ENCODE assay signal across 18 cellular contexts in genomic region chr17:17172990-17173389, GRCh38. TPM values are rescaled to one million over a fixed set of nuclear protein-coding genes. Genes with fewer than 3 reads are reported as not detected.
DNase-seq lines count a peak whose midpoint lies in the region; ATAC-seq lines count a peak whose summit lies in the region.
"Had no signal": no experiment of that assay in that cellular context is flagged by ENCODE, and none has a peak within 500 bp of the region (broad histone marks: within the 10 kb centered on the region; RNA-seq: fewer than 3 reads in every experiment).

No MANE protein-coding gene starts in this region.

- no peaks in the 10 kb centered on the region for H3K9me3 ChIP-seq in BLaER1 treated with 17β-estradiol and CSF1 and Interleukin-3, amounts not matched to agents 10 nM and 100 nM (replicated peaks in 1 of 11)
- H3K9me3 ChIP-seq: body of pancreas, colonic mucosa, HAP-1, prostate gland had no signal

- peak overlapping the region in 6 of 11 experiments; percentile 37 to 62 (median 52); a peak in 12 of 22 replicates for H3K27ac ChIP-seq in BLaER1 treated with 17β-estradiol and CSF1 and Interleukin-3, amounts not matched to agents 10 nM and 100 nM
- H3K27ac ChIP-seq: colonic mucosa, prostate gland had no signal

- H3K4me2 ChIP-seq in BLaER1 treated with 17β-estradiol and CSF1 and Interleukin-3, amounts not matched to agents 10 nM and 100 nM: peak overlapping the region; percentile 50 to 98 (median 95)

- POLR2A ChIA-PET in activated CD4-positive, alpha-beta T cell treated with anti-CD3 and anti-CD28 coated beads, Interleukin-2, amount 10 ng/mL, durations not matched to agents 7 days and 5 days (lab: Charles Lee): no interaction called here
- POLR2A ChIA-PET in naive thymus-derived CD8-positive, alpha-beta T cell (lab: Charles Lee): interaction anchor here (1.0 to 2.5 kb wide), 2 partner anchors 9 to 28 kb away, joined by 3 to 18 read pairs; no protein-coding TSS in a partner anchor

- peaks cover 0 to 93% (median 51%) of the 10 kb centered on the region in 11 experiments; a peak in 17 of 22 replicates for H4K20me1 ChIP-seq in BLaER1 treated with 17β-estradiol and CSF1 and Interleukin-3, amounts not matched to agents 10 nM and 100 nM

- H3K4me3 Mint-ChIP-seq in activated CD4-positive, alpha-beta T cell treated with anti-CD3 and anti-CD28 coated beads, Interleukin-2, amount 10 ng/mL, durations not matched to agents 7 days and 5 days: no peak overlapping the region
- no peak overlapping the region for H3K4me3 Mint-ChIP-seq in T-helper 2 cell treated with Interferon-gamma antibody and Interleukin-4, amounts not matched to agents 5 μg/mL and 100 μg/mL, for 36 hours
- H3K4me3 Mint-ChIP-seq in naive thymus-derived CD8-positive, alpha-beta T cell: peak overlapping the region in 4 of 10 donors; percentile 26 to 45 (median 34)
- H3K4me3 Mint-ChIP-seq: activated naive CD8-positive, alpha-beta T cell; mesothelial cell of epicardium had no signal

- DNase-seq in activated CD4-positive, alpha-beta T cell treated with anti-CD3 and anti-CD28 coated beads, Interleukin-2, amount 10 ng/mL, durations not matched to agents 7 days and 5 days: no peak
- DNase-seq in activated CD4-positive, alpha-beta T cell treated with anti-CD3 and anti-CD28 coated beads for 1 hour: no peak
- DNase-seq in T-helper 2 cell treated with Interferon-gamma antibody and Interleukin-4, amounts not matched to agents 5 μg/mL and 100 μg/mL, for 36 hours (ENCODE audit: low spot score): no peak
- no peak for DNase-seq in naive thymus-derived CD8-positive, alpha-beta T cell
- DNase-seq in DMS114 treated with DMSO at 0.1 percent for 48 hours (lab: John Stamatoyannopoulos, UW; ENCODE audit: unreplicated experiment) (no peak), H4 (ENCODE audit: low spot score) (no peak)
- DNase-seq: activated CD4-positive, alpha-beta T cell treated with anti-CD3 and anti-CD28 coated beads for 4 hours; colonic mucosa; NK-92 treated with Interleukin-12 subunit alpha and Interleukin-12 subunit beta, amount 100 ng/mL, for 24 hours; small intestine; stimulated activated CD4-positive, alpha-beta T cell treated with anti-CD3 and anti-CD28 coated beads, Interleukin-4, amount 100 ng/mL, for 1 hour had no signal

- peak overlapping the region in 8 of 11 experiments; percentile 8 to 66 (median 30); a peak in 9 of 22 replicates for H3K9ac ChIP-seq in BLaER1 treated with 17β-estradiol and CSF1 and Interleukin-3, amounts not matched to agents 10 nM and 100 nM

- H3K27me3 Mint-ChIP-seq in activated CD4-positive, alpha-beta T cell treated with anti-CD3 and anti-CD28 coated beads, Interleukin-2, amount 10 ng/mL, durations not matched to agents 7 days and 5 days: no peaks in the 10 kb centered on the region
- H3K27me3 Mint-ChIP-seq in T-helper 2 cell treated with Interferon-gamma antibody and Interleukin-4, amounts not matched to agents 5 μg/mL and 100 μg/mL, for 36 hours (ENCODE audit: low read depth): no peaks in the 10 kb centered on the region
- H3K27me3 Mint-ChIP-seq in naive thymus-derived CD8-positive, alpha-beta T cell: no peaks in the 10 kb centered on the region
- H3K27me3 Mint-ChIP-seq: activated naive CD8-positive, alpha-beta T cell had no signal

- ATAC-seq in naive thymus-derived CD8-positive, alpha-beta T cell: no peak
- no peak for ATAC-seq in HG02885 (IDR thresholded peaks at IDR 0.05; ENCODE audit: poor library complexity, unreplicated experiment)

- no peaks in the 10 kb centered on the region for H3K9me3 Mint-ChIP-seq in activated CD4-positive, alpha-beta T cell treated with anti-CD3 and anti-CD28 coated beads, Interleukin-2, amount 10 ng/mL, durations not matched to agents 7 days and 5 days
- no peaks in the 10 kb centered on the region for H3K9me3 Mint-ChIP-seq in T-helper 2 cell treated with Interferon-gamma antibody and Interleukin-4, amounts not matched to agents 5 μg/mL and 100 μg/mL, for 36 hours
- H3K9me3 Mint-ChIP-seq in naive thymus-derived CD8-positive, alpha-beta T cell: no peaks in the 10 kb centered on the region
- H3K9me3 Mint-ChIP-seq: mesothelial cell of epicardium had no signal

- H3K36me3 ChIP-seq in BLaER1 treated with 17β-estradiol and CSF1 and Interleukin-3, amounts not matched to agents 10 nM and 100 nM: peaks cover 25 to 95% (median 90%) of the 10 kb centered on the region in 11 experiments

- no peak overlapping the region; a peak in 1 of 20 replicates for H3K4me3 ChIP-seq in BLaER1 treated with 17β-estradiol and CSF1 and Interleukin-3, amounts not matched to agents 10 nM and 100 nM
- H3K4me3 ChIP-seq: body of pancreas, colonic mucosa, HAP-1, prostate gland had no signal

- H3K27me3 ChIP-seq in BLaER1 treated with 17β-estradiol and CSF1 and Interleukin-3, amounts not matched to agents 10 nM and 100 nM: no peaks in the 10 kb centered on the region
- H3K27me3 ChIP-seq: body of pancreas, colonic mucosa had no signal

- H3K27ac Mint-ChIP-seq in activated CD4-positive, alpha-beta T cell treated with anti-CD3 and anti-CD28 coated beads, Interleukin-2, amount 10 ng/mL, durations not matched to agents 7 days and 5 days: peak overlapping the region; percentile 91
- H3K27ac Mint-ChIP-seq in T-helper 2 cell treated with Interferon-gamma antibody and Interleukin-4, amounts not matched to agents 5 μg/mL and 100 μg/mL, for 36 hours: peak overlapping the region; percentile 81
- H3K27ac Mint-ChIP-seq in naive thymus-derived CD8-positive, alpha-beta T cell: peak overlapping the region in 9 of 10 donors; percentile 24 to 97 (median 68)
- H3K27ac Mint-ChIP-seq: mesothelial cell of epicardium had no signal

- H3K36me3 Mint-ChIP-seq in activated CD4-positive, alpha-beta T cell treated with anti-CD3 and anti-CD28 coated beads, Interleukin-2, amount 10 ng/mL, durations not matched to agents 7 days and 5 days (ENCODE audit: low read depth): peaks cover 80% of the 10 kb centered on the region
- H3K36me3 Mint-ChIP-seq in T-helper 2 cell treated with Interferon-gamma antibody and Interleukin-4, amounts not matched to agents 5 μg/mL and 100 μg/mL, for 36 hours (ENCODE audit: low read depth): peaks cover 47% of the 10 kb centered on the region
- H3K36me3 Mint-ChIP-seq in naive thymus-derived CD8-positive, alpha-beta T cell: peaks cover 0 to 70% (median 18%) of the 10 kb centered on the region in 3 donors

- peaks cover 85% of the 10 kb centered on the region for H3K4me1 Mint-ChIP-seq in activated CD4-positive, alpha-beta T cell treated with anti-CD3 and anti-CD28 coated beads, Interleukin-2, amount 10 ng/mL, durations not matched to agents 7 days and 5 days
- peaks cover 37% of the 10 kb centered on the region for H3K4me1 Mint-ChIP-seq in T-helper 2 cell treated with Interferon-gamma antibody and Interleukin-4, amounts not matched to agents 5 μg/mL and 100 μg/mL, for 36 hours (ENCODE audit: low read depth)
- H3K4me1 Mint-ChIP-seq in naive thymus-derived CD8-positive, alpha-beta T cell: peaks cover 21 to 78% (median 60%) of the 10 kb centered on the region in 4 donors

- H3K4me1 ChIP-seq in BLaER1 treated with 17β-estradiol and CSF1 and Interleukin-3, amounts not matched to agents 10 nM and 100 nM: peaks cover 59 to 97% (median 93%) of the 10 kb centered on the region in 10 experiments
- H3K4me1 ChIP-seq: colonic mucosa, prostate gland had no signal

- CTCF ChIA-PET in activated CD4-positive, alpha-beta T cell treated with anti-CD3 and anti-CD28 coated beads, Interleukin-2, amount 10 ng/mL, durations not matched to agents 7 days and 5 days (lab: Charles Lee): interaction anchor here (1.0 kb wide), 1 partner anchor 26 kb away, joined by 4 read pairs; no protein-coding TSS in a partner anchor

RNA-seq across cellular contexts. Expression of gene PLD6, which starts 33.1 kb away (rescaled TPM):
- total RNA-seq in activated CD4-positive, alpha-beta T cell treated with anti-CD3 and anti-CD28 coated beads, Interleukin-2, amount 10 ng/mL, durations not matched to agents 7 days and 5 days: 10 to 100 TPM; 10.9 to 11.8 TPM
- total RNA-seq in naive thymus-derived CD8-positive, alpha-beta T cell: 10 to 100 TPM; 12.2 to 13.1 TPM
- polyA plus RNA-seq in naive thymus-derived CD8-positive, alpha-beta T cell: 1 to 10 TPM; 6.6 to 9.8 (median 8.2) TPM
- total RNA-seq in H4 (2014; rRNA removed; shearing (Covaris generic)): 1.5 and 1.6 TPM in 2 replicates
